ENCODE assay signal across 15 cellular contexts in the genomic region with DNA sequence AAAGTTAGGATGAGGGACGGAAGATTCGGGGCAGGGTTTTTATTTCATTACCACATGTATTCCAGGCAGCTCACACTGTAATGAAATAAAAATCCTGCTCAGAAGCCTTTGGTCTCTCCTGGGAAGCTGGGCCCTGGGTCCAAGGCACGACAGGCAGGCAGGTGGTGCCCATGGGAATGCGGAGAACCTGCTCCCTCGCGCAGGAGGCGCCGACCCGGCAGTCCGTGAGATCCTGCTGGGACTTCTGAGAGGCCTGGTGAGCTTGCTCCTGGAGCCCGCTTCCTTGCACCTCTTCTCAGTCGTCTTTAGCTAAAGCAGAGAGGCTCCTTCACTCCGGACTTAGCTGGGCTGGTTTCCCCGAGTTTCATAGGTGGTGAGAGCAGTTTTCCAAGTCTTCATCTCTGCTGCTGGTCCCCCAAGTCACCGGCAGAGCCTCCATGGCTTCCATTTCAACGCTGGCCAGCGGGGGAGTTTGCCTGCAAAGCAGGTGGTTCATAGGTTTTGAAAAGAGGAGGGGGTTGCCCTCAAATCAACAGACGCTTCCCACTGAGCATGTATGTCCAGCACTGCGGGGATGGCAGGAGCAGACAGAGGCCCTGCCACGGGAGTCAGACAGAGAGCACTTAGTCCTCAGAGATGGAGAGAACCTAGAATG.
"Had no signal": no experiment of that assay in that cellular context is flagged by ENCODE, and none has a peak within 500 bp of the region (broad histone marks: within the 10 kb centered on the region; RNA-seq: fewer than 3 reads in every experiment).

No MANE protein-coding gene starts in this region.

- DNase-seq: activated CD4-positive, alpha-beta T cell treated with anti-CD3 and anti-CD28 coated beads, Interleukin-2, amount 50 U/mL, for 1 hour; activated naive CD4-positive, alpha-beta T cell; activated naive CD8-positive, alpha-beta T cell treated with anti-CD3 and anti-CD28 coated beads, Interleukin-2, amount 50 U/mL, for 24 hours; dorsolateral prefrontal cortex; erythroblast; islet precursor cell; mesenchymal stem cell; psoas muscle; SW 1271; thyroid gland had no signal

- H3K27me3 ChIP-seq: dorsolateral prefrontal cortex, left lung, thyroid gland, uterus had no signal

- H3K4me1 ChIP-seq: psoas muscle, uterus had no signal

- H3K4me3 Mint-ChIP-seq: activated naive CD8-positive, alpha-beta T cell treated with anti-CD3 and anti-CD28 coated beads, Interleukin-2, amount 50 U/mL, for 24 hours; activated T-helper 1 cell treated with anti-CD3 and anti-CD28 coated beads, Interleukin-12 subunit alpha, Interleukin-12 subunit beta, Interleukin-2, Interleukin-4 antibody, amounts not matched to agents 30 ng/mL and 10 ng/mL and 1 ng/mL, durations not matched to agents 14 hours and 24 hours and 36 hours; nephron; stimulated activated effector memory CD8-positive, alpha-beta T cell treated with anti-CD3 and anti-CD28 coated beads, Interleukin-12 subunit alpha, Interleukin-12 subunit beta, amount 100 ng/mL, for 72 hours had no signal

- H3K36me3 ChIP-seq: thyroid gland, uterus had no signal

- H3K27me3 Mint-ChIP-seq: activated naive CD8-positive, alpha-beta T cell treated with anti-CD3 and anti-CD28 coated beads, Interleukin-2, amount 50 U/mL, for 24 hours had no signal

- H3K4me3 ChIP-seq: dorsolateral prefrontal cortex, left lung, psoas muscle, thyroid gland, uterus had no signal

- H3K27ac Mint-ChIP-seq: activated naive CD8-positive, alpha-beta T cell treated with anti-CD3 and anti-CD28 coated beads, Interleukin-2, amount 50 U/mL, for 24 hours; activated T-helper 1 cell treated with anti-CD3 and anti-CD28 coated beads, Interleukin-12 subunit alpha, Interleukin-12 subunit beta, Interleukin-2, Interleukin-4 antibody, amounts not matched to agents 30 ng/mL and 10 ng/mL and 1 ng/mL, durations not matched to agents 14 hours and 24 hours and 36 hours; nephron; stimulated activated effector memory CD8-positive, alpha-beta T cell treated with anti-CD3 and anti-CD28 coated beads, Interleukin-12 subunit alpha, Interleukin-12 subunit beta, amount 100 ng/mL, for 72 hours had no signal

- H3K9me3 Mint-ChIP-seq: activated naive CD8-positive, alpha-beta T cell treated with anti-CD3 and anti-CD28 coated beads, Interleukin-2, amount 50 U/mL, for 24 hours; activated T-helper 1 cell treated with anti-CD3 and anti-CD28 coated beads, Interleukin-12 subunit alpha, Interleukin-12 subunit beta, Interleukin-2, Interleukin-4 antibody, amounts not matched to agents 30 ng/mL and 10 ng/mL and 1 ng/mL, durations not matched to agents 14 hours and 24 hours and 36 hours; nephron; stimulated activated effector memory CD8-positive, alpha-beta T cell treated with anti-CD3 and anti-CD28 coated beads, Interleukin-12 subunit alpha, Interleukin-12 subunit beta, amount 100 ng/mL, for 72 hours had no signal

- H3K27ac ChIP-seq: dorsolateral prefrontal cortex, psoas muscle, thyroid gland had no signal

- ATAC-seq: activated naive CD8-positive, alpha-beta T cell treated with anti-CD3 and anti-CD28 coated beads, Interleukin-2, amount 50 U/mL, for 24 hours; left lung; psoas muscle; stimulated activated effector memory CD8-positive, alpha-beta T cell treated with anti-CD3 and anti-CD28 coated beads, Interleukin-12 subunit alpha, Interleukin-12 subunit beta, amount 100 ng/mL, for 72 hours had no signal

- H3K9me3 ChIP-seq: left lung, psoas muscle, thyroid gland, uterus had no signal
